In the genomic region with DNA sequence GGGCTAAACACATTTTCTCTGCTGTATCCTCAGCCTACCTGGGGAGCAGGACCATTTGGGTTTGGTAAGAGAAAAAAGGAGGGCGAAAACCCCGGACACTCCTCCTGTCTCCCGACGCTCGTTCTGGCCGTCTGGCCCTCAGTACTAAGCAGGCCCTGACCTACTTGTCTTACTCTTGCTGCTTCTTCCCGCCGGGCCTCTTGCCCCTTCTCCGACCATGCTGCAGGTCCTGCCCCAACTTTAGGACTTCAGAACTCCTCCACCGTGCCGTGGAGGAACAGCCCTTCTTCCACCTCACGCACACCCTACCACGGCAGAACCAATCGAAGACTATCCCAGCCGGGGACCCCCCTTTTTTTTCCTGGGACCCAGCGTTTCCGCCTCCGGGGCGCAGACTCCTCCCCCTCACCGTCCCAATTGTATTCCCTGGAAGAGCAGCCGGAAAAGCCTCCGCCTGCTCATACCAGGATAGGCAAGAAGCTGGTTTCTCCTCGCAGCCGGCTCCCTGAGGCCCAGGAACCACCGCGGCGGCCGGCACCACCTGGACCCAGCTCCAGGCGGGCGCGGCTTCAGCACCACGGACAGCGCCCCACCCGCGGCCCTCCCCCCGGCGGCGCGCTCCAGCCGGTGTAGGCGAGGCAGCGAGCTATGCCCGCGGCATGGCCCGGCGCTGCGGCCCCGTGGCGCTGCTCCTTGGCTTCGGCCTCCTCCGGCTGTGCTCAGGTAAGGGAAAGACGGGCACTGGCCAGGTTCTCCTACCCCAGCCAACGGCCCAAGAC, we compare ENCODE assay signal across 7 cellular contexts. TPM values are rescaled to one million over a fixed set of nuclear protein-coding genes. Genes with fewer than 3 reads are reported as not detected.
DNase-seq lines count a peak whose midpoint lies in the region; ATAC-seq, FAIRE-seq and TF ChIP-seq lines count a peak whose summit lies in the region.

A gene with protein sequence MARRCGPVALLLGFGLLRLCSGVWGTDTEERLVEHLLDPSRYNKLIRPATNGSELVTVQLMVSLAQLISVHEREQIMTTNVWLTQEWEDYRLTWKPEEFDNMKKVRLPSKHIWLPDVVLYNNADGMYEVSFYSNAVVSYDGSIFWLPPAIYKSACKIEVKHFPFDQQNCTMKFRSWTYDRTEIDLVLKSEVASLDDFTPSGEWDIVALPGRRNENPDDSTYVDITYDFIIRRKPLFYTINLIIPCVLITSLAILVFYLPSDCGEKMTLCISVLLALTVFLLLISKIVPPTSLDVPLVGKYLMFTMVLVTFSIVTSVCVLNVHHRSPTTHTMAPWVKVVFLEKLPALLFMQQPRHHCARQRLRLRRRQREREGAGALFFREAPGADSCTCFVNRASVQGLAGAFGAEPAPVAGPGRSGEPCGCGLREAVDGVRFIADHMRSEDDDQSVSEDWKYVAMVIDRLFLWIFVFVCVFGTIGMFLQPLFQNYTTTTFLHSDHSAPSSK (plus strand): TSS at position 393 of the 779 bp plus-strand sequence. CDS start 267 bp downstream, at position 660.

- FAIRE-seq in bronchial epithelial cell (lab: Jason Lieb, UNC) = no peak
- FAIRE-seq in kidney (lab: Jason Lieb, UNC) = no peak

- no peak within 1 kb of the TSS for H3K4me3 Mint-ChIP-seq in activated B cell treated with CpG ODN at 0.5 μM for 24 hours

- H3K27ac Mint-ChIP-seq in activated B cell treated with CpG ODN at 0.5 μM for 24 hours = no peak within 1 kb of the TSS

- H3K4me1 Mint-ChIP-seq in activated B cell treated with CpG ODN at 0.5 μM for 24 hours = peaks cover 3% of the 10 kb centered on the region

- POLR2A ChIA-PET in activated B cell treated with CpG ODN at 0.5 μM for 24 hours (lab: Charles Lee) = interaction anchor here (0.6 to 0.7 kb wide), 2 partner anchors 8 to 41 kb away, joined by 3 read pairs; no protein-coding TSS in a partner anchor

- peak; percentile 99 for ATAC-seq in activated B cell treated with CpG ODN at 0.5 μM for 24 hours (ENCODE audit: low read depth)
- no peak for ATAC-seq in HG03571 (IDR thresholded peaks at IDR 0.05; ENCODE audit: unreplicated experiment)

- no peak for TF ChIP-seq CTCF in activated B cell treated with CpG ODN at 0.5 μM for 24 hours (IDR thresholded peaks at IDR 0.05)
- no peak for TF ChIP-seq CTCF in bronchial epithelial cell (IDR thresholded peaks at IDR 0.05; ENCODE audit: insufficient read depth, low read length, severe bottlenecking)
- TF ChIP-seq CTCF in kidney (IDR thresholded peaks at IDR 0.05; ENCODE audit: borderline replicate concordance, extremely low read depth, insufficient read depth) = no peak

- DNase-seq in GM19238 (ENCODE audit: insufficient read length, low spot score) (peak; percentile 81), NCI-H2081 (lab: John Stamatoyannopoulos, UW) (peak; percentile 86 to 93), activated B cell treated with CpG ODN at 0.5 μM for 24 hours (peak; percentile 71), bronchial epithelial cell (ENCODE audit: low read depth) (peak; percentile 15), kidney (peak; percentile 88)
- peak; percentile 39 to 52 (median 50) for DNase-seq in stimulated activated CD4-positive, alpha-beta T cell treated with anti-CD3 and anti-CD28 coated beads, Interleukin-1b, Interleukin-23, amount 100 ng/mL, for 24 hours (ENCODE audit: low read depth in 4 of 4, low spot score in 1 of 4)

- H3K4me3 ChIP-seq in bronchial epithelial cell (ENCODE audit: low read depth, low read length) = no peak within 1 kb of the TSS
- H3K4me3 ChIP-seq in kidney (ENCODE audit: low read length in 2 of 2) = no peak within 1 kb of the TSS

- H3K36me3 ChIP-seq in bronchial epithelial cell (ENCODE audit: control insufficient read depth, insufficient read depth, low read length) = no peaks in the 10 kb centered on the region
- no peaks in the 10 kb centered on the region for H3K36me3 ChIP-seq in kidney (ENCODE audit: control insufficient read depth in 1 of 2, insufficient read depth in 2 of 2, low read length in 2 of 2)

- no peaks in the 10 kb centered on the region for H3K9me3 Mint-ChIP-seq in activated B cell treated with CpG ODN at 0.5 μM for 24 hours

- peaks cover 48% of the 10 kb centered on the region for H3K27me3 Mint-ChIP-seq in activated B cell treated with CpG ODN at 0.5 μM for 24 hours

- H3K9ac ChIP-seq in kidney (ENCODE audit: low read length in 2 of 2) = no peak within 1 kb of the TSS

- intact Hi-C loops in activated B cell treated with CpG ODN at 0.5 μM for 24 hours (cut with micrococcal nuclease) = no loop called here
- intact Hi-C loops in kidney (cut with DNase I) = no loop called here

- H3K27ac ChIP-seq in kidney (ENCODE audit: low read depth in 2 of 2, low read length in 2 of 2) = no peak within 1 kb of the TSS

- peaks cover 4% of the 10 kb centered on the region for H3K27me3 ChIP-seq in bronchial epithelial cell (ENCODE audit: control insufficient read depth, insufficient read depth, low read length)

- no peaks in the 10 kb centered on the region for H3K9me3 ChIP-seq in kidney (ENCODE audit: control insufficient read depth in 1 of 2, low read length in 2 of 2)

- H3K4me1 ChIP-seq in kidney (ENCODE audit: control insufficient read depth in 1 of 2, insufficient read depth in 1 of 2, low read depth in 1 of 2, low read length in 2 of 2) = peaks cover 0 to 5% of the 10 kb centered on the region in 2 donors

- H3K36me3 Mint-ChIP-seq in activated B cell treated with CpG ODN at 0.5 μM for 24 hours (ENCODE audit: low read depth) = no peaks in the 10 kb centered on the region

- CTCF ChIA-PET in activated B cell treated with CpG ODN at 0.5 μM for 24 hours (lab: Charles Lee) = interaction anchor here (1.7 kb wide), 1 partner anchor 8 kb away, joined by 7 read pairs; no protein-coding TSS in a partner anchor

RNA-seq across cellular contexts. Expression of the gene that starts here (rescaled TPM):
- total RNA-seq in activated B cell treated with CpG ODN at 0.5 μM for 24 hours (not detected in 2 replicates), bronchial epithelial cell (not detected in 2 replicates), kidney (0.60 TPM)
- not detected for polyA plus RNA-seq in kidney (ENCODE audit: insufficient read depth, low read depth, low replicate concordance)

Comparison
In these comparisons a context has a peak if more than half of its experiments do, and no peak if none do; other contexts are left out.
1. Peak in DNase-seq and ATAC-seq in activated B cell treated with CpG ODN at 0.5 μM for 24 hours; RNA of the gene not detected or under 1 TPM.
2. Peak in DNase-seq in bronchial epithelial cell; RNA of the gene not detected or under 1 TPM.
3. Peak in DNase-seq in kidney; RNA of the gene not detected or under 1 TPM.
4. DNase-seq: peak in every context shown above with its lines; median percentile 90 in NCI-H2081; 88 in kidney; 81 in GM19238; 71 in activated B cell treated with CpG ODN at 0.5 μM for 24 hours; 50 in stimulated activated CD4-positive, alpha-beta T cell treated with anti-CD3 and anti-CD28 coated beads, Interleukin-1b, Interleukin-23, amount 100 ng/mL, for 24 hours; 15 in bronchial epithelial cell.